In genomic region chr2:100726866-100727265, GRCh38 we compare ENCODE assay signal across 22 cellular contexts.
"Had no signal": no experiment of that assay in that cellular context is flagged by ENCODE, and none has a peak within 500 bp of the region (broad histone marks: within the 10 kb centered on the region; RNA-seq: fewer than 3 reads in every experiment).

No MANE protein-coding gene starts in this region.

- H3K27me3 ChIP-seq: dorsolateral prefrontal cortex, gastrocnemius medialis, hepatocyte had no signal

- H3K4me1 Mint-ChIP-seq: mesothelial cell of epicardium; naive B cell; naive thymus-derived CD8-positive, alpha-beta T cell had no signal

- H3K36me3 ChIP-seq: esophagus squamous epithelium, gastrocnemius medialis, left lung, lower lobe of right lung had no signal

- H3K4me1 ChIP-seq: gastrocnemius medialis, left lung, lower lobe of right lung had no signal

- DNase-seq: dermis blood vessel endothelial cell; dorsolateral prefrontal cortex; effector CD4-positive, alpha-beta T cell; effector memory CD4-positive, alpha-beta T cell; esophagus squamous epithelium; foreskin fibroblast; foreskin melanocyte; gastrocnemius medialis; glutamatergic neuron; head of caudate nucleus; hypothalamus; left cardiac atrium; left lung; left ventricle myocardium superior; lower lobe of right lung; mesenchymal stem cell; mucosa of descending colon; naive B cell; naive thymus-derived CD8-positive, alpha-beta T cell had no signal

- H3K27ac Mint-ChIP-seq: mesothelial cell of epicardium, naive B cell had no signal

- H3K4me2 ChIP-seq: hepatocyte had no signal

- H3K36me3 Mint-ChIP-seq: mesothelial cell of epicardium, naive B cell had no signal

- H3K4me3 Mint-ChIP-seq: mesothelial cell of epicardium; naive B cell; naive thymus-derived CD8-positive, alpha-beta T cell had no signal

- H2AFZ ChIP-seq: hepatocyte had no signal

- H3K9me3 ChIP-seq: esophagus squamous epithelium, lower lobe of right lung, mucosa of descending colon had no signal

- H3K27ac ChIP-seq: coronary artery, dorsolateral prefrontal cortex, esophagus squamous epithelium, gastrocnemius medialis, hepatocyte, left lung, lower lobe of right lung had no signal

- H3K4me3 ChIP-seq: coronary artery, dorsolateral prefrontal cortex, esophagus squamous epithelium, gastrocnemius medialis, hepatocyte, left lung, lower lobe of right lung, mucosa of descending colon had no signal

- H3K79me2 ChIP-seq: hepatocyte had no signal
